In genomic region chr15:38215707-38216106, GRCh38 we compare ENCODE assay signal across 20 cellular contexts.
"Had no signal": no experiment of that assay in that cellular context is flagged by ENCODE, and none has a peak within 500 bp of the region (broad histone marks: within the 10 kb centered on the region; RNA-seq: fewer than 3 reads in every experiment).

No MANE protein-coding gene starts in this region.

- H3K27me3 ChIP-seq: foreskin keratinocyte, suprapubic skin, tibial nerve had no signal

- H3K9me3 Mint-ChIP-seq: activated naive CD4-positive, alpha-beta T cell treated with anti-CD3 and anti-CD28 coated beads, Interleukin-2, amount 50 U/mL, for 24 hours; memory B cell; naive B cell; stimulated activated effector memory CD8-positive, alpha-beta T cell treated with anti-CD3 and anti-CD28 coated beads, Interleukin-12 subunit alpha, Interleukin-12 subunit beta, amount 100 ng/mL, for 72 hours; stimulated activated naive CD8-positive, alpha-beta T cell treated with anti-CD3 and anti-CD28 coated beads, Interleukin-15, amount 100 ng/mL, for 72 hours had no signal

- H3K9me3 ChIP-seq: suprapubic skin, tibial nerve had no signal

- H3K36me3 ChIP-seq: suprapubic skin, tibial nerve had no signal

- ATAC-seq: foreskin keratinocyte; sciatic nerve; stimulated activated effector memory CD8-positive, alpha-beta T cell treated with anti-CD3 and anti-CD28 coated beads, Interleukin-12 subunit alpha, Interleukin-12 subunit beta, amount 100 ng/mL, for 72 hours; stimulated activated naive CD8-positive, alpha-beta T cell treated with anti-CD3 and anti-CD28 coated beads, Interleukin-15, amount 100 ng/mL, for 72 hours; T-helper 17 cell had no signal

- H3K27ac ChIP-seq: foreskin keratinocyte, suprapubic skin, tibial nerve had no signal

- H3K36me3 Mint-ChIP-seq: activated naive CD4-positive, alpha-beta T cell treated with anti-CD3 and anti-CD28 coated beads, Interleukin-2, amount 50 U/mL, for 24 hours; memory B cell; naive B cell; stimulated activated effector memory CD8-positive, alpha-beta T cell treated with anti-CD3 and anti-CD28 coated beads, Interleukin-12 subunit alpha, Interleukin-12 subunit beta, amount 100 ng/mL, for 72 hours had no signal

- DNase-seq: activated CD4-positive, alpha-beta T cell treated with anti-CD3 and anti-CD28 coated beads for 1 hour; activated CD4-positive, alpha-beta T cell treated with anti-CD3 and anti-CD28 coated beads, Interleukin-2, amount 50 U/mL, for 1 hour; activated gamma-delta T cell treated with Interleukin-2 at 50 U/mL for 16 hours; activated T-cell treated with anti-CD3 and anti-CD28 coated beads, Interleukin-2, amount 50 U/mL, for 1 hour; cortex of kidney; foreskin keratinocyte; hippocampal formation; naive B cell; posterior cingulate gyrus; small intestine; stimulated activated CD4-positive, alpha-beta T cell treated with anti-CD3 and anti-CD28 coated beads, Interleukin-2, amount 100 ng/mL, for 24 hours; stimulated activated naive CD8-positive, alpha-beta T cell treated with anti-CD3 and anti-CD28 coated beads, Interleukin-15, amount 100 ng/mL, for 72 hours; SW 1271; T-helper 17 cell had no signal

- H3K4me3 ChIP-seq: suprapubic skin, tibial nerve had no signal

- H3K27ac Mint-ChIP-seq: activated naive CD4-positive, alpha-beta T cell treated with anti-CD3 and anti-CD28 coated beads, Interleukin-2, amount 50 U/mL, for 24 hours; memory B cell; naive B cell; stimulated activated effector memory CD8-positive, alpha-beta T cell treated with anti-CD3 and anti-CD28 coated beads, Interleukin-12 subunit alpha, Interleukin-12 subunit beta, amount 100 ng/mL, for 72 hours; T-helper 17 cell had no signal
